ENCODE assay signal across 20 cellular contexts in genomic region chr5:14419686-14420085, GRCh38.
"Had no signal": no experiment of that assay in that cellular context is flagged by ENCODE, and none has a peak within 500 bp of the region (broad histone marks: within the 10 kb centered on the region; RNA-seq: fewer than 3 reads in every experiment).

No MANE protein-coding gene starts in this region.

- DNase-seq: activated CD4-positive, alpha-beta memory T cell treated with anti-CD3 and anti-CD28 coated beads for 36 hours; activated CD4-positive, alpha-beta T cell treated with anti-CD3 and anti-CD28 coated beads for 48 hours; activated naive CD4-positive, alpha-beta T cell treated with Interleukin-2 at 50 U/mL for 16 hours; activated naive CD8-positive, alpha-beta T cell treated with anti-CD3 and anti-CD28 coated beads for 36 hours; activated T-cell treated with anti-CD3 and anti-CD28 coated beads, Interleukin-2, amount 50 U/mL, for 48 hours; amniotic stem cell; cortex of kidney; erythroblast; kidney; left lung; natural killer cell; pancreas; psoas muscle; spleen; stimulated activated CD4-positive, alpha-beta T cell treated with anti-CD3 and anti-CD28 coated beads, Interleukin-4, amount 100 ng/mL, for 24 hours; stimulated activated naive CD8-positive, alpha-beta T cell treated with anti-CD3 and anti-CD28 coated beads, Interleukin-15, Interleukin-2, amounts not matched to agents 100 U/mL and 50 U/mL, for 24 hours; thyroid gland had no signal

- H3K4me3 ChIP-seq: left lung, pancreas, psoas muscle, right atrium auricular region, spleen, thyroid gland had no signal

- H3K9me3 ChIP-seq: left lung, pancreas, psoas muscle, right atrium auricular region, spleen, thyroid gland had no signal

- H3K27ac ChIP-seq: foreskin keratinocyte, left lung, pancreas, psoas muscle, right atrium auricular region, thyroid gland had no signal

- H3K27me3 ChIP-seq: foreskin keratinocyte, left lung, pancreas, right atrium auricular region, spleen, thyroid gland had no signal

- H3K9me3 Mint-ChIP-seq: activated CD4-positive, alpha-beta memory T cell treated with anti-CD3 and anti-CD28 coated beads for 36 hours; activated naive CD8-positive, alpha-beta T cell treated with anti-CD3 and anti-CD28 coated beads for 36 hours; mesothelial cell of epicardium; natural killer cell had no signal

- ATAC-seq: left lung; natural killer cell; pancreas; stimulated activated naive CD8-positive, alpha-beta T cell treated with anti-CD3 and anti-CD28 coated beads, Interleukin-15, Interleukin-2, amounts not matched to agents 100 U/mL and 50 U/mL, for 24 hours had no signal

- H3K4me1 ChIP-seq: left lung, pancreas, psoas muscle, right atrium auricular region, thyroid gland had no signal

- H3K27ac Mint-ChIP-seq: activated CD4-positive, alpha-beta memory T cell treated with anti-CD3 and anti-CD28 coated beads for 36 hours; activated naive CD8-positive, alpha-beta T cell treated with anti-CD3 and anti-CD28 coated beads for 36 hours; natural killer cell had no signal

- H3K4me1 Mint-ChIP-seq: natural killer cell had no signal

- H3K4me3 Mint-ChIP-seq: activated CD4-positive, alpha-beta memory T cell treated with anti-CD3 and anti-CD28 coated beads for 36 hours; activated naive CD8-positive, alpha-beta T cell treated with anti-CD3 and anti-CD28 coated beads for 36 hours; mesothelial cell of epicardium; natural killer cell had no signal

- H3K36me3 Mint-ChIP-seq: activated CD4-positive, alpha-beta memory T cell treated with anti-CD3 and anti-CD28 coated beads for 36 hours; natural killer cell had no signal
